Comparison of ENCODE assay signal across 18 cellular contexts in genomic region chr14:104099096-104100041, GRCh38. TPM values are rescaled to one million over a fixed set of nuclear protein-coding genes. Genes with fewer than 3 reads are reported as not detected.
A peak's percentile ranks its signal among the peaks of the same experiment; 100 is the strongest.
DNase-seq lines count a peak whose midpoint lies in the region; ATAC-seq and TF ChIP-seq lines count a peak whose summit lies in the region.
"Had no signal": no experiment of that assay in that cellular context is flagged by ENCODE, and none has a peak within 500 bp of the region (broad histone marks: within the 10 kb centered on the region; RNA-seq: fewer than 3 reads in every experiment).

No MANE protein-coding gene starts in this region.

- H3K4me3 Mint-ChIP-seq in natural killer cell treated with Interleukin-12 subunit alpha and Interleukin-12 subunit beta and Interleukin-15 and Interleukin-18, amount 100 ng/mL, for 72 hours = no peak overlapping the region
- no peak overlapping the region for H3K4me3 Mint-ChIP-seq in natural killer cell
- H3K4me3 Mint-ChIP-seq: CD4-positive, alpha-beta memory T cell had no signal

- ATAC-seq in natural killer cell treated with Interleukin-12 subunit alpha and Interleukin-12 subunit beta and Interleukin-15 and Interleukin-18, amount 100 ng/mL, for 72 hours = peak in 1 of 2 donors; percentile 7
- ATAC-seq in natural killer cell (no peak), left ventricle myocardium superior (no peak), GM19324 (IDR thresholded peaks at IDR 0.05; ENCODE audit: low FRiP score, unreplicated experiment) (no peak)

- no TSS peak for BruUV-seq in A673 (replicated peaks; lab: Mats Ljungman, UMichigan)

- no peak overlapping the region for H3K27ac ChIP-seq in A673 (ENCODE audit: low read depth, low read length, poor library complexity, severe bottlenecking)

- H3K9me3 ChIP-seq in A673 (ENCODE audit: low read depth, low read length, poor library complexity, severe bottlenecking) = no peaks in the 10 kb centered on the region

- H3K27ac Mint-ChIP-seq in natural killer cell treated with Interleukin-12 subunit alpha and Interleukin-12 subunit beta and Interleukin-15 and Interleukin-18, amount 100 ng/mL, for 72 hours = no peak overlapping the region
- H3K27ac Mint-ChIP-seq in natural killer cell = no peak overlapping the region
- H3K27ac Mint-ChIP-seq: CD4-positive, alpha-beta memory T cell had no signal

- H3K36me3 ChIP-seq in A673 (ENCODE audit: insufficient read depth, low read length, poor library complexity, severe bottlenecking) = no peaks in the 10 kb centered on the region

- CTCF ChIA-PET in A673 (lab: Charles Lee) = no interaction called here

- no peaks in the 10 kb centered on the region for H3K27me3 ChIP-seq in A673 (replicated peaks; ENCODE audit: insufficient read depth, low read depth, low read length, poor library complexity)

- no peak overlapping the region for H3K4me3 ChIP-seq in A673 (ENCODE audit: low read depth, low read length, poor library complexity, severe bottlenecking)

- H3K27me3 Mint-ChIP-seq in natural killer cell treated with Interleukin-12 subunit alpha and Interleukin-12 subunit beta and Interleukin-15 and Interleukin-18, amount 100 ng/mL, for 72 hours = no peaks in the 10 kb centered on the region
- H3K27me3 Mint-ChIP-seq in natural killer cell (ENCODE audit: low read depth in 2 of 2) = peaks cover 0 to 2% of the 10 kb centered on the region in 2 donors

- H3K4me1 Mint-ChIP-seq in natural killer cell treated with Interleukin-12 subunit alpha and Interleukin-12 subunit beta and Interleukin-15 and Interleukin-18, amount 100 ng/mL, for 72 hours (ENCODE audit: low read depth in 2 of 2) = peaks cover 0 to 3% of the 10 kb centered on the region in 2 donors
- H3K4me1 Mint-ChIP-seq in natural killer cell = peaks cover 3 to 4% of the 10 kb centered on the region in 2 donors

- intact Hi-C loops in natural killer cell (cut with micrococcal nuclease) = no loop called here
- intact Hi-C loops in left ventricle myocardium superior (cut with micrococcal nuclease) = no loop called here
- intact Hi-C loops in posterior vena cava (cut with DNase I) = loop anchor here in 1 of 2 donors (10.0 kb wide), 1 partner anchor 465 kb away; no protein-coding TSS in a partner anchor
- intact Hi-C loops in A673 (cut with micrococcal nuclease; ENCODE audit: unreplicated experiment) = no loop called here

- no peaks in the 10 kb centered on the region for H3K9me3 Mint-ChIP-seq in natural killer cell treated with Interleukin-12 subunit alpha and Interleukin-12 subunit beta and Interleukin-15 and Interleukin-18, amount 100 ng/mL, for 72 hours
- H3K9me3 Mint-ChIP-seq in natural killer cell = no peaks in the 10 kb centered on the region
- H3K9me3 Mint-ChIP-seq: CD4-positive, alpha-beta memory T cell had no signal

- no peak for TF ChIP-seq CTCF in natural killer cell (IDR thresholded peaks at IDR 0.05)
- no peak for TF ChIP-seq CTCF in A673 (conservative IDR thresholded peaks at IDR 0.05; ENCODE audit: low read depth, low read length)

- peaks cover 7% of the 10 kb centered on the region for H3K4me1 ChIP-seq in A673 (ENCODE audit: insufficient read depth, low read length, poor library complexity, severe bottlenecking)

- H3K36me3 Mint-ChIP-seq in natural killer cell treated with Interleukin-12 subunit alpha and Interleukin-12 subunit beta and Interleukin-15 and Interleukin-18, amount 100 ng/mL, for 72 hours = no peaks in the 10 kb centered on the region
- no peaks in the 10 kb centered on the region for H3K36me3 Mint-ChIP-seq in natural killer cell
- H3K36me3 Mint-ChIP-seq: CD4-positive, alpha-beta memory T cell had no signal

- peak; percentile 53 for DNase-seq in natural killer cell treated with Interleukin-12 subunit alpha and Interleukin-12 subunit beta and Interleukin-15 and Interleukin-18, amount 100 ng/mL, for 72 hours (ENCODE audit: low spot score)
- DNase-seq in natural killer cell (no peak), left ventricle myocardium superior (peak; percentile 24), posterior vena cava (ENCODE audit: low spot score) (peak; percentile 78), NCI-H748 treated with DMSO at 0.1 percent for 48 hours (lab: John Stamatoyannopoulos, UW) (no peak), A673 (ENCODE audit: low spot score) (no peak), AG08395 (ENCODE audit: low spot score) (no peak)
- DNase-seq: CD4-positive, alpha-beta memory T cell; DMS79; Karpas-422; MM.1S; NCI-H1105; NCI-H187; NCI-H2171; NCI-H446 treated with DMSO at 0.1 percent for 48 hours; NCI-H774 had no signal

- POLR2A ChIA-PET in A673 (lab: Charles Lee; ENCODE audit: low non-redundant PET) = no interaction called here

RNA-seq across cellular contexts. Expression of gene ASPG, which starts 13.9 kb away (rescaled TPM):
- not detected for total RNA-seq in natural killer cell treated with Interleukin-12 subunit alpha and Interleukin-12 subunit beta and Interleukin-15 and Interleukin-18, amount 100 ng/mL, for 72 hours
- total RNA-seq in natural killer cell = not detected
- total RNA-seq in left ventricle myocardium superior = 28.2 TPM
- 1 to 10 TPM; 1.3 to 3.2 TPM for total RNA-seq in posterior vena cava
- not detected in 2 replicates for total RNA-seq in A673 (2021)
- total RNA-seq: CD4-positive, alpha-beta memory T cell; G401 had no signal

RNA-seq across cellular contexts. Expression of gene KIF26A, which starts 39.0 kb away (rescaled TPM):
- total RNA-seq in natural killer cell treated with Interleukin-12 subunit alpha and Interleukin-12 subunit beta and Interleukin-15 and Interleukin-18, amount 100 ng/mL, for 72 hours = not detected
- total RNA-seq in natural killer cell = not detected
- total RNA-seq in left ventricle myocardium superior = 6.0 TPM
- 1 to 10 TPM; 5.0 to 6.9 TPM for total RNA-seq in posterior vena cava
- 11.5 and 16.0 TPM in 2 replicates for total RNA-seq in A673 (2021)

Comparison
In these comparisons a context has a peak if more than half of its experiments do, and no peak if none do; other contexts are left out.
1. DNase-seq: peak in natural killer cell treated with Interleukin-12 subunit alpha and Interleukin-12 subunit beta and Interleukin-15 and Interleukin-18, amount 100 ng/mL, for 72 hours (single experiment), left ventricle myocardium superior (single experiment) and posterior vena cava (single experiment); none in natural killer cell (single experiment), NCI-H748 treated with DMSO at 0.1 percent for 48 hours (single experiment), A673 (single experiment) and AG08395 (single experiment).